Comparison of ENCODE assay signal across 10 cellular contexts in the genomic region with DNA sequence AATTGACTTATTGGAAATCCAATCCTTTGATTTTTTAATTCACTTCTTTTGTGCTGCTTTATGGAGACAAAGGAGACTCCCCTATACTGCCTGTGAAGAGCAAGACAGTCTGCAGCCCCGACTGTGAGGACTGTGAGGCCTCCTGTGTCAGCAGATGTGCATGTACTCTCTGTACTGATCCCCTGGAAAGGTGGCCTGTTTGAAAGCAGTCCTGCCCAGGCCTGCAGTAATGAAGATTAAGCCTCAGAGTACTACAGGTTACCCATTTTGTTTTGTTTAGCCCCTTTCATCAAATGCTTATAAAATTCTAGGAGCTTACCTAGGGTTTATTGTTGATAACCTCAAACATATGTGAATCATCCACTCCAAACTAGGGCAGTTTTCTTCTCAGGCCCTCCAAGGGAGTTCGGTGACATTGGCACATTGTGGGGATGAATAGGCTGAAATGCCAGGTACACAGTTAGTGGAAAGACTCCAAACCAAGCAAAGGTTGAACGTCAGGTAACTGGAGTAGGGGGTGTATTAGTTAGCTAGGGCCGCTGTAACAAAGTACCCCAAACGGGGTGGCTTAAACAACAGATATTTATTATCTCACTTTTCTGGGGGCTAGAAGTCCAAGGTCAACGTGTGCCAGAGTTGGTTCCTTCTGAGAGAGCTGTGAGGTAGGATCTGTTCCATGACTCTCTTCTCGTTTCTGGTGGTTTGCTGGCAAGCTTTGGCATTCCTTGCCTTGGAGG.
A peak's percentile ranks its signal among the peaks of the same experiment; 100 is the strongest.
DNase-seq lines count a peak whose midpoint lies in the region; ATAC-seq and TF ChIP-seq lines count a peak whose summit lies in the region.
"Had no signal": no experiment of that assay in that cellular context is flagged by ENCODE, and none has a peak within 500 bp of the region (broad histone marks: within the 10 kb centered on the region; RNA-seq: fewer than 3 reads in every experiment).

No MANE protein-coding gene starts in this region.

- peaks cover 9% of the 10 kb centered on the region; the same call in 1 of the 2 replicates for H3K79me2 ChIP-seq in SK-N-SH (ENCODE audit: insufficient read depth)

- peaks cover 17 to 22% of the 10 kb centered on the region in 2 experiments; a peak in 1 of 4 replicates for H3K4me1 ChIP-seq in SK-N-SH (ENCODE audit: control insufficient read depth in 1 of 2, insufficient read depth in 2 of 2, low read depth in 1 of 2, low read length in 1 of 2)
- peaks cover 43% of the 10 kb centered on the region for H3K4me1 ChIP-seq in lower lobe of right lung
- peaks cover 37% of the 10 kb centered on the region for H3K4me1 ChIP-seq in testis

- H3K27me3 ChIP-seq in SK-N-SH (ENCODE audit: insufficient read depth) (no peaks in the 10 kb centered on the region), lower lobe of right lung (ENCODE audit: low read depth) (no peaks in the 10 kb centered on the region), testis (no peaks in the 10 kb centered on the region)

- no peak for TF ChIP-seq RAD21 in SK-N-SH (IDR thresholded peaks at IDR 0.05; ENCODE audit: low read length)

- intact Hi-C loops in lower lobe of right lung (cut with DNase I): no loop called here
- intact Hi-C loops in testis (cut with DNase I; ENCODE audit: low total_unique reads): no loop called here

- no peaks in the 10 kb centered on the region for H3F3A ChIP-seq in SK-N-SH (replicated peaks; ENCODE audit: insufficient read depth)

- H3K9me2 ChIP-seq in SK-N-SH: no peaks in the 10 kb centered on the region

- H3K36me3 ChIP-seq in SK-N-SH (replicated peaks in 1 of 2; ENCODE audit: control insufficient read depth in 1 of 2, insufficient read depth in 2 of 2, low read length in 1 of 2) (peaks cover 12 to 28% of the 10 kb centered on the region in 2 experiments), lower lobe of right lung (peaks cover 11% of the 10 kb centered on the region), testis (ENCODE audit: low read depth, missing control alignments) (no peaks in the 10 kb centered on the region)

- H2AFZ ChIP-seq in SK-N-SH (ENCODE audit: low read depth): no peak overlapping the region

- TF ChIP-seq EP300 in SK-N-SH (IDR thresholded peaks at IDR 0.05; ENCODE audit: borderline replicate concordance in 1 of 2, low read depth in 1 of 2, low read length in 1 of 2): no peak

- no peaks in the 10 kb centered on the region for H4K20me1 ChIP-seq in SK-N-SH (ENCODE audit: insufficient read depth)

- no peak for DNase-seq in SK-N-SH
- no peak for DNase-seq in caudate nucleus (lab: John Stamatoyannopoulos, UW)
- no peak for DNase-seq in lower lobe of right lung
- DNase-seq in testis: no peak
- no peak for DNase-seq in stimulated activated CD8-positive, alpha-beta memory T cell treated with anti-CD3 and anti-CD28 coated beads, Interleukin-4, amount 100 ng/mL, for 48 hours
- no peak for DNase-seq in NCI-H526 treated with DMSO at 0.1 percent for 48 hours (lab: John Stamatoyannopoulos, UW)
- DNase-seq: hippocampal formation, posterior cingulate gyrus had no signal

- ATAC-seq in SK-N-SH treated with all-trans-retinoic acid at 6 μM for 48 hours (no peak), lower lobe of right lung (no peak), HG03565 (IDR thresholded peaks at IDR 0.05; ENCODE audit: unreplicated experiment) (no peak)

- WGBS in SK-N-SH (ENCODE audit: low lambda C conversion rate): 96% methylated on average over 7 of the region's 7 CpGs
- WGBS in testis, 2 donors: 52 to 64% methylated on average over 7 of the region's 7 CpGs

- H3K4me2 ChIP-seq in SK-N-SH: 0 out of 2 replicates have a peak overlapping the region, but pooled peaks have one; percentile 6

- TF ChIP-seq CTCF in SK-N-SH (IDR thresholded peaks at IDR 0.05): no peak
- TF ChIP-seq CTCF in lower lobe of right lung (IDR thresholded peaks at IDR 0.05): no peak
- TF ChIP-seq CTCF in testis (IDR thresholded peaks at IDR 0.05): no peak

- no peak overlapping the region for H3K9ac ChIP-seq in SK-N-SH

- H3K4me3 ChIP-seq in SK-N-SH (ENCODE audit: low read depth in 2 of 2, low read length in 1 of 2) (no peak overlapping the region), lower lobe of right lung (no peak overlapping the region), testis (no peak overlapping the region)

- POLR2A ChIA-PET in SK-N-SH (lab: Yijun Ruan, JAX): no interaction called here

- H3K9me3 ChIP-seq in SK-N-SH (peaks cover 7% of the 10 kb centered on the region), lower lobe of right lung (peaks cover 14% of the 10 kb centered on the region), testis (no peaks in the 10 kb centered on the region)

- H3K27ac ChIP-seq in SK-N-SH (ENCODE audit: low read depth in 2 of 2, low read length in 1 of 2) (peak overlapping the region; percentile 41 to 73; a peak in 2 of 4 replicates), caudate nucleus (ENCODE audit: low read depth, low read length) (peak overlapping the region; percentile 50), lower lobe of right lung (peak overlapping the region; percentile 79), testis (peak overlapping the region; percentile 72 to 81)

- CTCF ChIA-PET in SK-N-SH (lab: Yijun Ruan, JAX): interaction anchor here (1.0 kb wide), 1 partner anchor 9 kb away, joined by 3 read pairs; no protein-coding TSS in a partner anchor

- no peak for TF ChIP-seq POLR2A in testis (IDR thresholded peaks at IDR 0.05)

TF ChIP-seq in SK-N-SH, 30 proteins besides CTCF, POLR2A, EP300 and RAD21 (continues in another document):
- TF ChIP-seq, protein P1, sequence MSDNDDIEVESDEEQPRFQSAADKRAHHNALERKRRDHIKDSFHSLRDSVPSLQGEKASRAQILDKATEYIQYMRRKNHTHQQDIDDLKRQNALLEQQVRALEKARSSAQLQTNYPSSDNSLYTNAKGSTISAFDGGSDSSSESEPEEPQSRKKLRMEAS (IDR thresholded peaks at IDR 0.05; ENCODE audit: low read depth): no peak
- TF ChIP-seq TCF12 (IDR thresholded peaks at IDR 0.05) (no peak), FOSL2 (IDR thresholded peaks at IDR 0.05; ENCODE audit: borderline replicate concordance, low read depth) (no peak), GATA2 (CRISPR knock-in tag; IDR thresholded peaks at IDR 0.05) (no peak), POLR2AphosphoS5 (IDR thresholded peaks at IDR 0.05; ENCODE audit: low read depth, low read length) (no peak), YY1 (IDR thresholded peaks at IDR 0.05; ENCODE audit: low read depth) (no peak), NRF1 (IDR thresholded peaks at IDR 0.05; ENCODE audit: low read depth, low read length) (no peak), RFX5 (IDR thresholded peaks at IDR 0.05; ENCODE audit: low read length) (no peak), TAF1 (IDR thresholded peaks at IDR 0.05; ENCODE audit: borderline replicate concordance, low read depth, low read length) (no peak)
- TF ChIP-seq, protein P2, sequence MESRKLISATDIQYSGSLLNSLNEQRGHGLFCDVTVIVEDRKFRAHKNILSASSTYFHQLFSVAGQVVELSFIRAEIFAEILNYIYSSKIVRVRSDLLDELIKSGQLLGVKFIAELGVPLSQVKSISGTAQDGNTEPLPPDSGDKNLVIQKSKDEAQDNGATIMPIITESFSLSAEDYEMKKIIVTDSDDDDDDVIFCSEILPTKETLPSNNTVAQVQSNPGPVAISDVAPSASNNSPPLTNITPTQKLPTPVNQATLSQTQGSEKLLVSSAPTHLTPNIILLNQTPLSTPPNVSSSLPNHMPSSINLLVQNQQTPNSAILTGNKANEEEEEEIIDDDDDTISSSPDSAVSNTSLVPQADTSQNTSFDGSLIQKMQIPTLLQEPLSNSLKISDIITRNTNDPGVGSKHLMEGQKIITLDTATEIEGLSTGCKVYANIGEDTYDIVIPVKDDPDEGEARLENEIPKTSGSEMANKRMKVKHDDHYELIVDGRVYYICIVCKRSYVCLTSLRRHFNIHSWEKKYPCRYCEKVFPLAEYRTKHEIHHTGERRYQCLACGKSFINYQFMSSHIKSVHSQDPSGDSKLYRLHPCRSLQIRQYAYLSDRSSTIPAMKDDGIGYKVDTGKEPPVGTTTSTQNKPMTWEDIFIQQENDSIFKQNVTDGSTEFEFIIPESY (IDR thresholded peaks at IDR 0.05; ENCODE audit: borderline replicate concordance, low read depth): no peak

TF ChIP-seq in SK-N-SH treated with all-trans-retinoic acid at 6 μM for 48 hours, 23 proteins besides CTCF, POLR2A, EP300 and RAD21 (continues in another document):
- TF ChIP-seq, protein P3, sequence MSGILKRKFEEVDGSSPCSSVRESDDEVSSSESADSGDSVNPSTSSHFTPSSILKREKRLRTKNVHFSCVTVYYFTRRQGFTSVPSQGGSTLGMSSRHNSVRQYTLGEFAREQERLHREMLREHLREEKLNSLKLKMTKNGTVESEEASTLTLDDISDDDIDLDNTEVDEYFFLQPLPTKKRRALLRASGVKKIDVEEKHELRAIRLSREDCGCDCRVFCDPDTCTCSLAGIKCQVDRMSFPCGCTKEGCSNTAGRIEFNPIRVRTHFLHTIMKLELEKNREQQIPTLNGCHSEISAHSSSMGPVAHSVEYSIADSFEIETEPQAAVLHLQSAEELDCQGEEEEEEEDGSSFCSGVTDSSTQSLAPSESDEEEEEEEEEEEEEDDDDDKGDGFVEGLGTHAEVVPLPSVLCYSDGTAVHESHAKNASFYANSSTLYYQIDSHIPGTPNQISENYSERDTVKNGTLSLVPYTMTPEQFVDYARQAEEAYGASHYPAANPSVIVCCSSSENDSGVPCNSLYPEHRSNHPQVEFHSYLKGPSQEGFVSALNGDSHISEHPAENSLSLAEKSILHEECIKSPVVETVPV (CRISPR knock-in tag; IDR thresholded peaks at IDR 0.05): no peak
- TF ChIP-seq, protein P4, sequence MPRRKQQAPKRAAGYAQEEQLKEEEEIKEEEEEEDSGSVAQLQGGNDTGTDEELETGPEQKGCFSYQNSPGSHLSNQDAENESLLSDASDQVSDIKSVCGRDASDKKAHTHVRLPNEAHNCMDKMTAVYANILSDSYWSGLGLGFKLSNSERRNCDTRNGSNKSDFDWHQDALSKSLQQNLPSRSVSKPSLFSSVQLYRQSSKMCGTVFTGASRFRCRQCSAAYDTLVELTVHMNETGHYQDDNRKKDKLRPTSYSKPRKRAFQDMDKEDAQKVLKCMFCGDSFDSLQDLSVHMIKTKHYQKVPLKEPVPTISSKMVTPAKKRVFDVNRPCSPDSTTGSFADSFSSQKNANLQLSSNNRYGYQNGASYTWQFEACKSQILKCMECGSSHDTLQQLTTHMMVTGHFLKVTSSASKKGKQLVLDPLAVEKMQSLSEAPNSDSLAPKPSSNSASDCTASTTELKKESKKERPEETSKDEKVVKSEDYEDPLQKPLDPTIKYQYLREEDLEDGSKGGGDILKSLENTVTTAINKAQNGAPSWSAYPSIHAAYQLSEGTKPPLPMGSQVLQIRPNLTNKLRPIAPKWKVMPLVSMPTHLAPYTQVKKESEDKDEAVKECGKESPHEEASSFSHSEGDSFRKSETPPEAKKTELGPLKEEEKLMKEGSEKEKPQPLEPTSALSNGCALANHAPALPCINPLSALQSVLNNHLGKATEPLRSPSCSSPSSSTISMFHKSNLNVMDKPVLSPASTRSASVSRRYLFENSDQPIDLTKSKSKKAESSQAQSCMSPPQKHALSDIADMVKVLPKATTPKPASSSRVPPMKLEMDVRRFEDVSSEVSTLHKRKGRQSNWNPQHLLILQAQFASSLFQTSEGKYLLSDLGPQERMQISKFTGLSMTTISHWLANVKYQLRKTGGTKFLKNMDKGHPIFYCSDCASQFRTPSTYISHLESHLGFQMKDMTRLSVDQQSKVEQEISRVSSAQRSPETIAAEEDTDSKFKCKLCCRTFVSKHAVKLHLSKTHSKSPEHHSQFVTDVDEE (CRISPR knock-in tag; IDR thresholded peaks at IDR 0.05): no peak
- TF ChIP-seq ZNF8 (CRISPR knock-in tag; IDR thresholded peaks at IDR 0.05) (no peak), OSR1 (CRISPR knock-in tag; IDR thresholded peaks at IDR 0.05) (no peak)
